5 cellular contexts compared by ENCODE assay signal in the genomic region with DNA sequence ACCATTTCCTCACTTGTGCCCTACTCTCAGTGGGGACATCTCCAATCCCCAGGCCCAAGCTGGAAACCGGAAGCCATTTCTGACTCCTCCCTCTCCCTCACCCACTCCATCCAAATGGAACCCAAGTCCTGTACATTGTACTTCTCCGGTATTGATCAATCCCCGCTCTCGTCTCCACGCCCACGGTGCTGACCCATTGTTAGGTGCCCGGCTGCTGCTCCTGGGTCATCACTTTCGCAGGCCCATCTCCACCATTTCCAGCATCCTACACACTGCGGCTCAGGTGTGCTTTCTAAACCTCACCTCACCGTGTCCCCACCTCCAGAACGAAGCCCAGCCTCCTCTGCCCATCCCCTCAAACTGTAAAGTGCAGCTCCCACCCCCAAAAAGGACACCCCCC. TPM values are rescaled to one million over a fixed set of nuclear protein-coding genes. Genes with fewer than 3 reads are reported as not detected.
"Had no signal": no experiment of that assay in that cellular context is flagged by ENCODE, and none has a peak within 500 bp of the region (broad histone marks: within the 10 kb centered on the region; RNA-seq: fewer than 3 reads in every experiment).

No MANE protein-coding gene starts in this region.

RNA-seq across cellular contexts. Expression of a gene that starts 19.0 kb away (rescaled TPM):
- total RNA-seq: natural killer cell treated with Interleukin-12 subunit alpha and Interleukin-12 subunit beta and Interleukin-15 and Interleukin-18, amount 100 ng/mL, for 72 hours; occipital lobe; osteoblast; pulmonary artery endothelial cell; temporal lobe had no signal
